ENCODE assay signal across 38 cellular contexts in genomic region chr15:86802244-86802643, GRCh38.
"Had no signal": no experiment of that assay in that cellular context is flagged by ENCODE, and none has a peak within 500 bp of the region (broad histone marks: within the 10 kb centered on the region; RNA-seq: fewer than 3 reads in every experiment).

No MANE protein-coding gene starts in this region.

- H3K27ac ChIP-seq: adrenal gland, ascending aorta, body of pancreas, brain microvascular endothelial cell, breast epithelium, cardiac muscle cell had no signal

- H3K27me3 ChIP-seq: adrenal gland, ascending aorta, body of pancreas, brain microvascular endothelial cell, breast epithelium, cardiac muscle cell had no signal

- ATAC-seq: activated naive CD4-positive, alpha-beta T cell treated with anti-CD3 and anti-CD28 coated beads, Interleukin-2, amount 50 U/mL, for 72 hours; activated T-cell treated with anti-CD3 and anti-CD28 coated beads, Interleukin-2, amount 50 U/mL, for 4 hours; activated T-cell treated with anti-CD3 and anti-CD28 coated beads, Interleukin-2, amount 50 U/mL, for 72 hours; activated T-helper 17 cell treated with anti-CD3 and anti-CD28 coated beads, Interleukin-2, amount 50 U/mL, for 72 hours; body of pancreas had no signal

- H3K27me3 Mint-ChIP-seq: activated naive CD4-positive, alpha-beta T cell treated with anti-CD3 and anti-CD28 coated beads, Interleukin-2, amount 10 ng/mL, durations not matched to agents 7 days and 5 days; activated naive CD8-positive, alpha-beta T cell treated with anti-CD3 and anti-CD28 coated beads for 36 hours; activated naive CD8-positive, alpha-beta T cell treated with anti-CD3 and anti-CD28 coated beads, Interleukin-2, amount 10 ng/mL, durations not matched to agents 7 days and 5 days had no signal

- H3K4me3 Mint-ChIP-seq: activated naive CD4-positive, alpha-beta T cell treated with anti-CD3 and anti-CD28 coated beads for 36 hours; activated naive CD4-positive, alpha-beta T cell treated with anti-CD3 and anti-CD28 coated beads, Interleukin-2, amount 10 ng/mL, durations not matched to agents 7 days and 5 days; activated naive CD4-positive, alpha-beta T cell treated with anti-CD3 and anti-CD28 coated beads, Interleukin-2, amount 50 U/mL, for 24 hours; activated naive CD8-positive, alpha-beta T cell; activated naive CD8-positive, alpha-beta T cell treated with anti-CD3 and anti-CD28 coated beads for 36 hours; activated naive CD8-positive, alpha-beta T cell treated with anti-CD3 and anti-CD28 coated beads, Interleukin-2, amount 10 ng/mL, durations not matched to agents 7 days and 5 days; activated T-cell treated with anti-CD3 and anti-CD28 coated beads, Interleukin-2, amount 50 U/mL, for 24 hours; activated T-cell treated with anti-CD3 and anti-CD28 coated beads, Interleukin-2, amount 50 U/mL, for 4 hours; activated T-cell treated with anti-CD3 and anti-CD28 coated beads, Interleukin-2, amount 50 U/mL, for 72 hours; activated T-helper 1 cell treated with anti-CD3 and anti-CD28 coated beads, Interleukin-12 subunit alpha, Interleukin-12 subunit beta, Interleukin-2, Interleukin-4 antibody, amounts not matched to agents 30 ng/mL and 10 ng/mL and 1 ng/mL, durations not matched to agents 14 hours and 24 hours and 36 hours; activated T-helper 17 cell treated with anti-CD3 and anti-CD28 coated beads, Interleukin-2, amount 50 U/mL, for 72 hours; brain; central memory CD8-positive, alpha-beta T cell had no signal

- H3K36me3 Mint-ChIP-seq: activated naive CD4-positive, alpha-beta T cell treated with anti-CD3 and anti-CD28 coated beads, Interleukin-2, amount 10 ng/mL, durations not matched to agents 7 days and 5 days; activated naive CD4-positive, alpha-beta T cell treated with anti-CD3 and anti-CD28 coated beads, Interleukin-2, amount 50 U/mL, for 24 hours; activated naive CD4-positive, alpha-beta T cell treated with anti-CD3 and anti-CD28 coated beads, Interleukin-2, amount 50 U/mL, for 72 hours; activated naive CD8-positive, alpha-beta T cell; activated naive CD8-positive, alpha-beta T cell treated with anti-CD3 and anti-CD28 coated beads for 36 hours; activated naive CD8-positive, alpha-beta T cell treated with anti-CD3 and anti-CD28 coated beads, Interleukin-2, amount 10 ng/mL, durations not matched to agents 7 days and 5 days; brain had no signal

- H3K4me1 Mint-ChIP-seq: activated naive CD4-positive, alpha-beta T cell treated with anti-CD3 and anti-CD28 coated beads, Interleukin-2, amount 10 ng/mL, durations not matched to agents 7 days and 5 days; activated naive CD4-positive, alpha-beta T cell treated with anti-CD3 and anti-CD28 coated beads, Interleukin-2, amount 50 U/mL, for 24 hours; activated naive CD8-positive, alpha-beta T cell treated with anti-CD3 and anti-CD28 coated beads for 36 hours; activated naive CD8-positive, alpha-beta T cell treated with anti-CD3 and anti-CD28 coated beads, Interleukin-2, amount 10 ng/mL, durations not matched to agents 7 days and 5 days; activated T-helper 17 cell treated with anti-CD3 and anti-CD28 coated beads, Interleukin-2, amount 50 U/mL, for 72 hours; brain; central memory CD8-positive, alpha-beta T cell had no signal

- H3K9me3 Mint-ChIP-seq: activated naive CD4-positive, alpha-beta T cell treated with anti-CD3 and anti-CD28 coated beads for 36 hours; activated naive CD4-positive, alpha-beta T cell treated with anti-CD3 and anti-CD28 coated beads, Interleukin-2, amount 10 ng/mL, durations not matched to agents 7 days and 5 days; activated naive CD4-positive, alpha-beta T cell treated with anti-CD3 and anti-CD28 coated beads, Interleukin-2, amount 50 U/mL, for 24 hours; activated naive CD4-positive, alpha-beta T cell treated with anti-CD3 and anti-CD28 coated beads, Interleukin-2, amount 50 U/mL, for 72 hours; activated naive CD8-positive, alpha-beta T cell treated with anti-CD3 and anti-CD28 coated beads for 36 hours; activated naive CD8-positive, alpha-beta T cell treated with anti-CD3 and anti-CD28 coated beads, Interleukin-2, amount 10 ng/mL, durations not matched to agents 7 days and 5 days; activated T-cell treated with anti-CD3 and anti-CD28 coated beads, Interleukin-2, amount 50 U/mL, for 24 hours; activated T-cell treated with anti-CD3 and anti-CD28 coated beads, Interleukin-2, amount 50 U/mL, for 4 hours; activated T-cell treated with anti-CD3 and anti-CD28 coated beads, Interleukin-2, amount 50 U/mL, for 72 hours; activated T-helper 1 cell treated with anti-CD3 and anti-CD28 coated beads, Interleukin-12 subunit alpha, Interleukin-12 subunit beta, Interleukin-2, Interleukin-4 antibody, amounts not matched to agents 30 ng/mL and 10 ng/mL and 1 ng/mL, durations not matched to agents 14 hours and 24 hours and 36 hours; activated T-helper 17 cell treated with anti-CD3 and anti-CD28 coated beads, Interleukin-2, amount 50 U/mL, for 72 hours; activated T-helper 2 cell treated with anti-CD3 and anti-CD28 coated beads, Interferon-gamma antibody, Interleukin-2, Interleukin-4, amounts not matched to agents 10 μg/mL and 5 μg/mL and 100 μg/mL, durations not matched to agents 14 hours and 24 hours and 36 hours; brain; central memory CD8-positive, alpha-beta T cell had no signal

- H3K27ac Mint-ChIP-seq: activated naive CD4-positive, alpha-beta T cell treated with anti-CD3 and anti-CD28 coated beads for 36 hours; activated naive CD4-positive, alpha-beta T cell treated with anti-CD3 and anti-CD28 coated beads, Interleukin-2, amount 10 ng/mL, durations not matched to agents 7 days and 5 days; activated naive CD4-positive, alpha-beta T cell treated with anti-CD3 and anti-CD28 coated beads, Interleukin-2, amount 50 U/mL, for 24 hours; activated naive CD4-positive, alpha-beta T cell treated with anti-CD3 and anti-CD28 coated beads, Interleukin-2, amount 50 U/mL, for 72 hours; activated naive CD8-positive, alpha-beta T cell; activated naive CD8-positive, alpha-beta T cell treated with anti-CD3 and anti-CD28 coated beads for 36 hours; activated naive CD8-positive, alpha-beta T cell treated with anti-CD3 and anti-CD28 coated beads, Interleukin-2, amount 10 ng/mL, durations not matched to agents 7 days and 5 days; activated T-cell treated with anti-CD3 and anti-CD28 coated beads, Interleukin-2, amount 50 U/mL, for 24 hours; activated T-cell treated with anti-CD3 and anti-CD28 coated beads, Interleukin-2, amount 50 U/mL, for 72 hours; activated T-helper 1 cell treated with anti-CD3 and anti-CD28 coated beads, Interleukin-12 subunit alpha, Interleukin-12 subunit beta, Interleukin-2, Interleukin-4 antibody, amounts not matched to agents 30 ng/mL and 10 ng/mL and 1 ng/mL, durations not matched to agents 14 hours and 24 hours and 36 hours; activated T-helper 17 cell treated with anti-CD3 and anti-CD28 coated beads, Interleukin-2, amount 50 U/mL, for 72 hours; activated T-helper 2 cell treated with anti-CD3 and anti-CD28 coated beads, Interferon-gamma antibody, Interleukin-2, Interleukin-4, amounts not matched to agents 10 μg/mL and 5 μg/mL and 100 μg/mL, durations not matched to agents 14 hours and 24 hours and 36 hours; brain had no signal

- DNase-seq: activated CD8-positive, alpha-beta memory T cell treated with anti-CD3 and anti-CD28 coated beads, Interleukin-2, amount 50 U/mL, for 48 hours; activated effector memory CD4-positive, alpha-beta T cell treated with anti-CD3 and anti-CD28 coated beads, Interleukin-2, amount 50 U/mL, for 16 hours; activated effector memory CD4-positive, alpha-beta T cell treated with Interleukin-2 at 50 U/mL for 16 hours; activated gamma-delta T cell; activated naive CD4-positive, alpha-beta T cell; activated naive CD4-positive, alpha-beta T cell treated with anti-CD3 and anti-CD28 coated beads for 36 hours; activated naive CD4-positive, alpha-beta T cell treated with anti-CD3 and anti-CD28 coated beads, Interleukin-2, amount 10 ng/mL, durations not matched to agents 7 days and 5 days; activated naive CD4-positive, alpha-beta T cell treated with anti-CD3 and anti-CD28 coated beads, Interleukin-2, amount 50 U/mL, for 16 hours; activated naive CD4-positive, alpha-beta T cell treated with Interleukin-2 at 50 U/mL for 16 hours; activated naive CD8-positive, alpha-beta T cell treated with anti-CD3 and anti-CD28 coated beads for 36 hours; activated naive CD8-positive, alpha-beta T cell treated with anti-CD3 and anti-CD28 coated beads, Interleukin-2, amount 10 ng/mL, durations not matched to agents 7 days and 5 days; activated T-cell treated with anti-CD3 and anti-CD28 coated beads for 4 hours; activated T-cell treated with anti-CD3 and anti-CD28 coated beads, Interleukin-2, amount 50 U/mL, for 1 hour; activated T-cell treated with anti-CD3 and anti-CD28 coated beads, Interleukin-2, amount 50 U/mL, for 24 hours; activated T-cell treated with anti-CD3 and anti-CD28 coated beads, Interleukin-2, amount 50 U/mL, for 4 hours; activated T-cell treated with anti-CD3 and anti-CD28 coated beads, Interleukin-2, amount 50 U/mL, for 48 hours; activated T-cell treated with anti-CD3 and anti-CD28 coated beads, Interleukin-2, amount 50 U/mL, for 72 hours; adrenal gland; amniotic stem cell; amygdala; anterior cingulate cortex; aorta; body of pancreas; brain microvascular endothelial cell; caudate nucleus; central memory CD4-positive, alpha-beta T cell; cerebellar nuclear complex had no signal

- H3K4me1 ChIP-seq: adrenal gland, ascending aorta, body of pancreas, breast epithelium had no signal

- H3K9me3 ChIP-seq: adrenal gland, ascending aorta, body of pancreas, breast epithelium had no signal

- H3K36me3 ChIP-seq: adrenal gland, ascending aorta, brain microvascular endothelial cell, breast epithelium, cardiac muscle cell had no signal

- H3K4me3 ChIP-seq: adrenal gland, ascending aorta, body of pancreas, breast epithelium, cardiac muscle cell had no signal
